20 cellular contexts compared by ENCODE assay signal in the genomic region with DNA sequence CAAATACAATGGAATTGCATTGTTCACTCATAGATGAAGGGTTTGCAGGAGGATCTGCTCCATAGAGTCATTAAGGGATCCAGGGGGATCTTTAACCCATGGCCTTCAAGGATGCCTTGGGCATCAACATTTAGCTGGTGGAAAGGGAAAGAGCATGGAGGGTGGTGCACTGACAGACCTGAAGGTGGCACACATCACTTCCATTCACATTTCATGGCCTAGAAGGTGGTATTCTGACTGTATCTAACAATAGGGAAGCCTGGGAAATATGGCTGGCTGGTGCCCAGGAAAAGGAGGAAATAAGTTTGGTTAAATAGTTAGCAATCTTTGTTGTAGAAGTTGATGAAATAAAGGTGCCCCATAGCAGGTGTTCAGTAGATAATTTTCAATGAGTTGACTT.
"Had no signal": no experiment of that assay in that cellular context is flagged by ENCODE, and none has a peak within 500 bp of the region (broad histone marks: within the 10 kb centered on the region; RNA-seq: fewer than 3 reads in every experiment).

No MANE protein-coding gene starts in this region.

- DNase-seq: activated B cell treated with CpG ODN at 0.5 μM for 24 hours; activated CD4-positive, alpha-beta T cell treated with anti-CD3 and anti-CD28 coated beads, Interleukin-2, amount 10 ng/mL, durations not matched to agents 24 days and 14 days; activated CD8-positive, alpha-beta memory T cell treated with anti-CD3 and anti-CD28 coated beads, Interleukin-2, amount 50 U/mL, for 48 hours; activated gamma-delta T cell treated with Interleukin-2 at 50 U/mL for 16 hours; activated naive CD8-positive, alpha-beta T cell treated with anti-CD3 and anti-CD28 coated beads for 36 hours; amygdala; effector CD8-positive, alpha-beta T cell; gastrocnemius medialis; islet precursor cell; natural killer cell; stimulated activated CD4-positive, alpha-beta T cell treated with anti-CD3 and anti-CD28 coated beads, Interleukin-12 subunit alpha, Interleukin-12 subunit beta, amount 100 ng/mL, for 4 hours; stimulated activated CD4-positive, alpha-beta T cell treated with anti-CD3 and anti-CD28 coated beads, Interleukin-2, amount 100 ng/mL, for 24 hours; upper lobe of right lung had no signal

- H3K27ac Mint-ChIP-seq: activated B cell treated with CpG ODN at 0.5 μM for 24 hours; activated CD4-positive, alpha-beta T cell treated with anti-CD3 and anti-CD28 coated beads, Interleukin-2, amount 10 ng/mL, durations not matched to agents 24 days and 14 days; activated naive CD8-positive, alpha-beta T cell treated with anti-CD3 and anti-CD28 coated beads for 36 hours; brain; natural killer cell; stimulated activated effector memory CD8-positive, alpha-beta T cell treated with anti-CD3 and anti-CD28 coated beads, Interleukin-12 subunit alpha, Interleukin-12 subunit beta, amount 100 ng/mL, for 72 hours had no signal

- ATAC-seq: gastrocnemius medialis, natural killer cell, upper lobe of right lung had no signal

- H3K9me3 Mint-ChIP-seq: activated B cell treated with CpG ODN at 0.5 μM for 24 hours; activated CD4-positive, alpha-beta T cell treated with anti-CD3 and anti-CD28 coated beads, Interleukin-2, amount 10 ng/mL, durations not matched to agents 24 days and 14 days; activated naive CD8-positive, alpha-beta T cell treated with anti-CD3 and anti-CD28 coated beads for 36 hours; central memory CD8-positive, alpha-beta T cell; natural killer cell; stimulated activated effector memory CD8-positive, alpha-beta T cell treated with anti-CD3 and anti-CD28 coated beads, Interleukin-12 subunit alpha, Interleukin-12 subunit beta, amount 100 ng/mL, for 72 hours had no signal

- H3K4me3 Mint-ChIP-seq: activated B cell treated with CpG ODN at 0.5 μM for 24 hours; activated CD4-positive, alpha-beta T cell treated with anti-CD3 and anti-CD28 coated beads, Interleukin-2, amount 10 ng/mL, durations not matched to agents 24 days and 14 days; activated naive CD8-positive, alpha-beta T cell treated with anti-CD3 and anti-CD28 coated beads for 36 hours; brain; central memory CD8-positive, alpha-beta T cell; natural killer cell; stimulated activated effector memory CD8-positive, alpha-beta T cell treated with anti-CD3 and anti-CD28 coated beads, Interleukin-12 subunit alpha, Interleukin-12 subunit beta, amount 100 ng/mL, for 72 hours had no signal

- H3K4me3 ChIP-seq: coronary artery, gastrocnemius medialis, thoracic aorta, upper lobe of right lung had no signal

- H3K27me3 ChIP-seq: gastrocnemius medialis, neutrophil, upper lobe of right lung had no signal

- H3K36me3 ChIP-seq: gastrocnemius medialis, neutrophil, thoracic aorta, upper lobe of right lung had no signal

- H3K4me1 Mint-ChIP-seq: activated B cell treated with CpG ODN at 0.5 μM for 24 hours; activated CD4-positive, alpha-beta T cell treated with anti-CD3 and anti-CD28 coated beads, Interleukin-2, amount 10 ng/mL, durations not matched to agents 24 days and 14 days; activated naive CD8-positive, alpha-beta T cell treated with anti-CD3 and anti-CD28 coated beads for 36 hours; central memory CD8-positive, alpha-beta T cell; natural killer cell; stimulated activated effector memory CD8-positive, alpha-beta T cell treated with anti-CD3 and anti-CD28 coated beads, Interleukin-12 subunit alpha, Interleukin-12 subunit beta, amount 100 ng/mL, for 72 hours had no signal

- H3K9ac ChIP-seq: parathyroid adenoma had no signal

- H3K9me3 ChIP-seq: gastrocnemius medialis, neutrophil, thoracic aorta, upper lobe of right lung had no signal

- H2AFZ ChIP-seq: parathyroid adenoma had no signal

- H3K36me3 Mint-ChIP-seq: activated naive CD8-positive, alpha-beta T cell treated with anti-CD3 and anti-CD28 coated beads for 36 hours; brain; natural killer cell; stimulated activated effector memory CD8-positive, alpha-beta T cell treated with anti-CD3 and anti-CD28 coated beads, Interleukin-12 subunit alpha, Interleukin-12 subunit beta, amount 100 ng/mL, for 72 hours had no signal

- H3K27me3 Mint-ChIP-seq: activated B cell treated with CpG ODN at 0.5 μM for 24 hours; activated CD4-positive, alpha-beta T cell treated with anti-CD3 and anti-CD28 coated beads, Interleukin-2, amount 10 ng/mL, durations not matched to agents 24 days and 14 days had no signal

- H3K27ac ChIP-seq: gastrocnemius medialis, neutrophil, parathyroid adenoma, thoracic aorta, upper lobe of right lung had no signal

- H3K4me1 ChIP-seq: gastrocnemius medialis, upper lobe of right lung had no signal
